ENCODE assay signal across 1 cellular context in the genomic region with DNA sequence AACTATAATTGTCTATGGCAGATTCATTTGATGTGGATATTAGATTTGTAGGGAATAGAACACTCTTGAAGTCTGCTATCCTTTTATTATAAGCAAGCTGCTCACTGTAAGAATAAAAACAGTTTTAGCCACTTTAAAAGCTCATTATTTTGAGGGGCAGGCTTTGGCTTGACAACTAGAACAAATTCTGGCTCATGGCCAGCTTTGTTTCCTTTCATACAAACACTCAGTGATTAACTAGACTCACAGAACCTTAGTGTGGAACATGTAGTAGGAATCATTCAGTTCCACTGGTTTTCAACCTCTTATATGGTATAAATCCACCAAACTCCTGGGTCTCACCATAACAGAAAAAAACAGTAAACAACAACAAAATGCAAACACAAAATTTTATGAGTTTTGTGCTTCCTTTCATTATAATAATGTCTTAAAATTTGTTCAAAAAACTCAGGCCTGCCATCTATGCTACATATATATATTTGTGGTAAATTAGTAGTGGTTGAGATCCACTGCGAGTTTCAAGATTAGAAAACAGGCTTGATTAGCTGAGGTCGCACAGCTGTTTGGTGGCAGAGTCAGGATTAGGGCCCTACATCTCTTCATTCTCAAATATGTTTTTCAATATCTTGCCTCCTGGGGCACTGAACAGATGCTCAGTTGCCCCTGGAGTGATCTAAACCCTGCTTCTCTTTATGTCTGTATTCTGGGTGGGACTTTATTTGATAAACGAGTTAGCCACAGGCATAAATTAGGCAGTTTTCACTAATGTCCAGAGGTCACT.
TF ChIP-seq lines count a peak whose summit lies in the region.

No MANE protein-coding gene starts in this region.

TF ChIP-seq in GM12878, 131 proteins besides CTCF, POLR2A, EP300 and RAD21 (continued from another document):
- TF ChIP-seq ZBTB40 (IDR thresholded peaks at IDR 0.05; ENCODE audit: borderline replicate concordance) (no peak), ZBED1 (IDR thresholded peaks at IDR 0.05; ENCODE audit: borderline replicate concordance) (no peak), BCL11A (IDR thresholded peaks at IDR 0.05; ENCODE audit: low read depth, low read length) (0 out of 2 replicates have a peak, but pooled peaks have one; percentile 21), EED (IDR thresholded peaks at IDR 0.05; ENCODE audit: low read depth) (no peak), MLLT1 (IDR thresholded peaks at IDR 0.05) (no peak), NFYA (IDR thresholded peaks at IDR 0.05; ENCODE audit: borderline replicate concordance, low read depth, low read length) (no peak), RUNX3 (IDR thresholded peaks at IDR 0.05; ENCODE audit: low read length) (0 out of 2 replicates have a peak, but pooled peaks have one; percentile 21), IRF5 (IDR thresholded peaks at IDR 0.05; ENCODE audit: borderline replicate concordance) (no peak), ATF2 (IDR thresholded peaks at IDR 0.05; ENCODE audit: low read length) (no peak), IKZF1 (conservative IDR thresholded peaks at IDR 0.05) (no peak), ASH2L (IDR thresholded peaks at IDR 0.05; ENCODE audit: borderline replicate concordance, low read depth) (no peak), MYB (IDR thresholded peaks at IDR 0.05; ENCODE audit: borderline replicate concordance, low read depth, low read length) (no peak), PKNOX1 (IDR thresholded peaks at IDR 0.05) (no peak)
- TF ChIP-seq, protein P1, sequence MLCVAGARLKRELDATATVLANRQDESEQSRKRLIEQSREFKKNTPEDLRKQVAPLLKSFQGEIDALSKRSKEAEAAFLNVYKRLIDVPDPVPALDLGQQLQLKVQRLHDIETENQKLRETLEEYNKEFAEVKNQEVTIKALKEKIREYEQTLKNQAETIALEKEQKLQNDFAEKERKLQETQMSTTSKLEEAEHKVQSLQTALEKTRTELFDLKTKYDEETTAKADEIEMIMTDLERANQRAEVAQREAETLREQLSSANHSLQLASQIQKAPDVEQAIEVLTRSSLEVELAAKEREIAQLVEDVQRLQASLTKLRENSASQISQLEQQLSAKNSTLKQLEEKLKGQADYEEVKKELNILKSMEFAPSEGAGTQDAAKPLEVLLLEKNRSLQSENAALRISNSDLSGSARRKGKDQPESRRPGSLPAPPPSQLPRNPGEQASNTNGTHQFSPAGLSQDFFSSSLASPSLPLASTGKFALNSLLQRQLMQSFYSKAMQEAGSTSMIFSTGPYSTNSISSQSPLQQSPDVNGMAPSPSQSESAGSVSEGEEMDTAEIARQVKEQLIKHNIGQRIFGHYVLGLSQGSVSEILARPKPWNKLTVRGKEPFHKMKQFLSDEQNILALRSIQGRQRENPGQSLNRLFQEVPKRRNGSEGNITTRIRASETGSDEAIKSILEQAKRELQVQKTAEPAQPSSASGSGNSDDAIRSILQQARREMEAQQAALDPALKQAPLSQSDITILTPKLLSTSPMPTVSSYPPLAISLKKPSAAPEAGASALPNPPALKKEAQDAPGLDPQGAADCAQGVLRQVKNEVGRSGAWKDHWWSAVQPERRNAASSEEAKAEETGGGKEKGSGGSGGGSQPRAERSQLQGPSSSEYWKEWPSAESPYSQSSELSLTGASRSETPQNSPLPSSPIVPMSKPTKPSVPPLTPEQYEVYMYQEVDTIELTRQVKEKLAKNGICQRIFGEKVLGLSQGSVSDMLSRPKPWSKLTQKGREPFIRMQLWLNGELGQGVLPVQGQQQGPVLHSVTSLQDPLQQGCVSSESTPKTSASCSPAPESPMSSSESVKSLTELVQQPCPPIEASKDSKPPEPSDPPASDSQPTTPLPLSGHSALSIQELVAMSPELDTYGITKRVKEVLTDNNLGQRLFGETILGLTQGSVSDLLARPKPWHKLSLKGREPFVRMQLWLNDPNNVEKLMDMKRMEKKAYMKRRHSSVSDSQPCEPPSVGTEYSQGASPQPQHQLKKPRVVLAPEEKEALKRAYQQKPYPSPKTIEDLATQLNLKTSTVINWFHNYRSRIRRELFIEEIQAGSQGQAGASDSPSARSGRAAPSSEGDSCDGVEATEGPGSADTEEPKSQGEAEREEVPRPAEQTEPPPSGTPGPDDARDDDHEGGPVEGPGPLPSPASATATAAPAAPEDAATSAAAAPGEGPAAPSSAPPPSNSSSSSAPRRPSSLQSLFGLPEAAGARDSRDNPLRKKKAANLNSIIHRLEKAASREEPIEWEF (IDR thresholded peaks at IDR 0.05; ENCODE audit: insufficient replicate concordance, low read depth, low read length), result no peak
- TF ChIP-seq, protein P2, sequence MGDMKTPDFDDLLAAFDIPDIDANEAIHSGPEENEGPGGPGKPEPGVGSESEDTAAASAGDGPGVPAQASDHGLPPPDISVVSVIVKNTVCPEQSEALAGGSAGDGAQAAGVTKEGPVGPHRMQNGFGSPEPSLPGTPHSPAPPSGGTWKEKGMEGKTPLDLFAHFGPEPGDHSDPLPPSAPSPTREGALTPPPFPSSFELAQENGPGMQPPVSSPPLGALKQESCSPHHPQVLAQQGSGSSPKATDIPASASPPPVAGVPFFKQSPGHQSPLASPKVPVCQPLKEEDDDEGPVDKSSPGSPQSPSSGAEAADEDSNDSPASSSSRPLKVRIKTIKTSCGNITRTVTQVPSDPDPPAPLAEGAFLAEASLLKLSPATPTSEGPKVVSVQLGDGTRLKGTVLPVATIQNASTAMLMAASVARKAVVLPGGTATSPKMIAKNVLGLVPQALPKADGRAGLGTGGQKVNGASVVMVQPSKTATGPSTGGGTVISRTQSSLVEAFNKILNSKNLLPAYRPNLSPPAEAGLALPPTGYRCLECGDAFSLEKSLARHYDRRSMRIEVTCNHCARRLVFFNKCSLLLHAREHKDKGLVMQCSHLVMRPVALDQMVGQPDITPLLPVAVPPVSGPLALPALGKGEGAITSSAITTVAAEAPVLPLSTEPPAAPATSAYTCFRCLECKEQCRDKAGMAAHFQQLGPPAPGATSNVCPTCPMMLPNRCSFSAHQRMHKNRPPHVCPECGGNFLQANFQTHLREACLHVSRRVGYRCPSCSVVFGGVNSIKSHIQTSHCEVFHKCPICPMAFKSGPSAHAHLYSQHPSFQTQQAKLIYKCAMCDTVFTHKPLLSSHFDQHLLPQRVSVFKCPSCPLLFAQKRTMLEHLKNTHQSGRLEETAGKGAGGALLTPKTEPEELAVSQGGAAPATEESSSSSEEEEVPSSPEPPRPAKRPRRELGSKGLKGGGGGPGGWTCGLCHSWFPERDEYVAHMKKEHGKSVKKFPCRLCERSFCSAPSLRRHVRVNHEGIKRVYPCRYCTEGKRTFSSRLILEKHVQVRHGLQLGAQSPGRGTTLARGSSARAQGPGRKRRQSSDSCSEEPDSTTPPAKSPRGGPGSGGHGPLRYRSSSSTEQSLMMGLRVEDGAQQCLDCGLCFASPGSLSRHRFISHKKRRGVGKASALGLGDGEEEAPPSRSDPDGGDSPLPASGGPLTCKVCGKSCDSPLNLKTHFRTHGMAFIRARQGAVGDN (IDR thresholded peaks at IDR 0.05), result no peak
